In genomic region chr12:7730984-7731383, GRCh38 we compare ENCODE assay signal across 4 cellular contexts. TPM values are rescaled to one million over a fixed set of nuclear protein-coding genes. Genes with fewer than 3 reads are reported as not detected.
"Had no signal": no experiment of that assay in that cellular context is flagged by ENCODE, and none has a peak within 500 bp of the region (broad histone marks: within the 10 kb centered on the region; RNA-seq: fewer than 3 reads in every experiment).

No MANE protein-coding gene starts in this region.

RNA-seq across cellular contexts. Expression of gene CLEC4C, which starts 16.2 kb away (rescaled TPM):
- total RNA-seq: HT-29, NCI-H460, SK-MEL-5 had no signal
- polyA plus RNA-seq: SK-N-SH had no signal

RNA-seq across cellular contexts. Expression of gene DPPA3, which starts 19.8 kb away (rescaled TPM):
- total RNA-seq: HT-29, NCI-H460, SK-MEL-5 had no signal
- polyA plus RNA-seq: SK-N-SH had no signal

RNA-seq across cellular contexts. Expression of gene NANOGNB, which starts 34.0 kb away (rescaled TPM):
- total RNA-seq: HT-29, NCI-H460, SK-MEL-5 had no signal
- polyA plus RNA-seq: SK-N-SH had no signal

RNA-seq across cellular contexts. Expression of gene GDF3, which starts 35.4 kb away (rescaled TPM):
- total RNA-seq: HT-29, NCI-H460, SK-MEL-5 had no signal
- polyA plus RNA-seq: SK-N-SH had no signal

RNA-seq across cellular contexts. Expression of gene NANOG, which starts 58.2 kb away (rescaled TPM):
- total RNA-seq: HT-29, NCI-H460, SK-MEL-5 had no signal
- polyA plus RNA-seq: SK-N-SH had no signal
